10 cellular contexts compared by ENCODE assay signal in the genomic region with DNA sequence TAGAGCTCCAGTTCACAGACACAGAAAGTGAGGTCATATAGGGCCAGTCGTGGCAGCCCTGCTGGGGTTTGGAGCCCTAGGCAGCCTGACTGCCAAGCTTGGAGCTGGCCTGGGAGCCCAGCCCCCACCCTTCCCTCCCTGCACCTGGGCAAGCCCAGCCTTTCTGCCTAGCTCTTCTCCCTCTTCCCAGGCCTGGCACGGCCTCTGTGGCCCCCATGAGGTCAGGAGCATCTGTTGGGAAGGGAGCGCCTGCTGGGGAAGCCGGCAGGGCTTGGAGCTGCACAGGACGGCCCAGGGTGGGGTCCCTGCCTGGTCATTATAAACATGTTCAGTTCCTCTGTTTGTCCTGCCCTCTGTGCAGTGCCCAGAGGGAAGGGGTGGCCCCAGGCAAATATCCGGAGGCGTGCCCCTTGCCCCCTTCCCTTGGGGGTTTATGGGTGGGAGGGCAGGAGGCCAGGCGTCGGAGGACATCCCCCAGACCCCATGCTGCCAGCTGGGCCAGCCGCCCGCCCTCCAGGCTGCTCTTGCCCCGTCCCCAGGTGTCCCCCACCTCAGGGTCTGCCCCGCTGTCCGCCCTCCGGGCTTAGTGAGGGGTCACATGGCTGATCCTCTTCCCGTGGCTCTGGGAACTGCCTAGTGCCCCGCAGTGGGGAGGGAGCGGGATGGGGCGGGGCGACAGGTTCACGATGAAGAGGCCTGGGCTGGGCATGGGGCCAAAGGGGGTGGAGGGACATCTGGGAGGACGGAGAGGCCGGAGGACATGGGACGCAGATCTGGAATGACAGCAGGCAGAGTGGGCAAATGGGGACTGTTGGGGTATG. TPM values are rescaled to one million over a fixed set of nuclear protein-coding genes. Genes with fewer than 3 reads are reported as not detected.
DNase-seq lines count a peak whose midpoint lies in the region; ATAC-seq, FAIRE-seq and TF ChIP-seq lines count a peak whose summit lies in the region.
"Had no signal": no experiment of that assay in that cellular context is flagged by ENCODE, and none has a peak within 500 bp of the region (broad histone marks: within the 10 kb centered on the region; RNA-seq: fewer than 3 reads in every experiment).

No MANE protein-coding gene starts in this region.

- peak; percentile 31 for DNase-seq in WTC11 (ENCODE audit: low spot score)
- peak; percentile 57 for DNase-seq in iPS-NIHi11 (ENCODE audit: low spot score)
- peak; percentile 63 for DNase-seq in small intestine
- no peak for DNase-seq in SKM-1 treated with dmso at 0.1 percent for 144 hours (lab: John Stamatoyannopoulos, UW; ENCODE audit: unreplicated experiment)
- DNase-seq in NCI-H1048 (lab: John Stamatoyannopoulos, UW): no peak

- H3K9me3 ChIP-seq in HUES6 (ENCODE audit: control insufficient read depth, insufficient read depth, low read depth, low read length) (no peaks in the 10 kb centered on the region), small intestine (ENCODE audit: control insufficient read depth, low read depth) (no peaks in the 10 kb centered on the region)

- H3K4me3 ChIP-seq in HUES6 (ENCODE audit: low read depth, low read length) (no peak overlapping the region), small intestine (ENCODE audit: low read depth in 1 of 2, low read length in 2 of 2) (no peak overlapping the region)

- no peaks in the 10 kb centered on the region for H3K36me3 Mint-ChIP-seq in WTC11

- H3K4me1 ChIP-seq in HUES6 (ENCODE audit: control insufficient read depth, insufficient read depth, low read length) (peaks cover 33% of the 10 kb centered on the region), small intestine (ENCODE audit: control insufficient read depth in 2 of 2, insufficient read depth in 1 of 2, low read depth in 1 of 2, low read length in 1 of 2) (no peaks in the 10 kb centered on the region)

- peaks cover 10% of the 10 kb centered on the region for H3K36me3 ChIP-seq in HUES6 (ENCODE audit: control insufficient read depth, insufficient read depth, low read length)
- peaks cover 11 to 13% of the 10 kb centered on the region in 2 donors for H3K36me3 ChIP-seq in small intestine (ENCODE audit: control insufficient read depth in 2 of 2, insufficient read depth in 2 of 2, low read length in 2 of 2)

- no peaks in the 10 kb centered on the region for H3K27me3 Mint-ChIP-seq in WTC11 (ENCODE audit: low read depth)

- H3K4me3 Mint-ChIP-seq in WTC11: no peak overlapping the region
- H3K4me3 Mint-ChIP-seq: nephron had no signal

- H3K27ac ChIP-seq in HUES6 (ENCODE audit: low read depth, low read length): 0 out of 2 replicates have a peak overlapping the region, but pooled peaks have one; percentile 18
- H3K27ac ChIP-seq in small intestine (ENCODE audit: low read depth in 1 of 2, low read length in 1 of 2): no peak overlapping the region

- ATAC-seq in WTC11 (peak; percentile 16), HG03432 (IDR thresholded peaks at IDR 0.05; ENCODE audit: unreplicated experiment) (no peak), GM18858 (IDR thresholded peaks at IDR 0.05; ENCODE audit: unreplicated experiment) (no peak)

- H3K4me1 Mint-ChIP-seq in WTC11: peaks cover 21% of the 10 kb centered on the region

- no peaks in the 10 kb centered on the region for H3K27me3 ChIP-seq in HUES6 (ENCODE audit: control insufficient read depth, insufficient read depth, low read length)
- no peaks in the 10 kb centered on the region for H3K27me3 ChIP-seq in small intestine (ENCODE audit: control insufficient read depth in 2 of 2, insufficient read depth in 2 of 2, low read length in 2 of 2)

- peak overlapping the region; percentile 26 for H3K9ac ChIP-seq in HUES6 (ENCODE audit: low read length)

- no peak for TF ChIP-seq CTCF in WTC11 (IDR thresholded peaks at IDR 0.05)

- POLR2A ChIA-PET in WTC11 (lab: Charles Lee): no interaction called here

- CTCF ChIA-PET in WTC11 (lab: Charles Lee): interaction anchor here (0.9 to 2.4 kb wide), 6 partner anchors 11 to 114 kb away, joined by 3 to 15 read pairs (median 5); no protein-coding TSS in a partner anchor

- H3K9me3 Mint-ChIP-seq in WTC11: no peaks in the 10 kb centered on the region
- H3K9me3 Mint-ChIP-seq: nephron had no signal

- WGBS in small intestine, 3 donors: 25 to 36% (median 31%) methylated on average over 19 to 24 of the region's 24 CpGs

- FAIRE-seq in small intestine (lab: Jason Lieb, UNC): no peak

- no peak overlapping the region; the same call in 1 of the 2 replicates for H3K27ac Mint-ChIP-seq in WTC11

TF ChIP-seq in WTC11, 78 proteins besides CTCF, POLR2A, EP300 and RAD21:
- TF ChIP-seq ATF1 (CRISPR knock-in tag; IDR thresholded peaks at IDR 0.05): no peak
- TF ChIP-seq HMGA2 (CRISPR knock-in tag; IDR thresholded peaks at IDR 0.05): no peak
- no peak for TF ChIP-seq SP1 (CRISPR knock-in tag; conservative IDR thresholded peaks at IDR 0.05)
- no peak for TF ChIP-seq ETV6 (CRISPR knock-in tag; IDR thresholded peaks at IDR 0.05)
- no peak for TF ChIP-seq TCF7 (CRISPR knock-in tag; IDR thresholded peaks at IDR 0.05; ENCODE audit: low read depth)
- TF ChIP-seq GRHL2 (CRISPR knock-in tag; IDR thresholded peaks at IDR 0.05; ENCODE audit: insufficient replicate concordance, severe bottlenecking): no peak
- TF ChIP-seq, protein P1, sequence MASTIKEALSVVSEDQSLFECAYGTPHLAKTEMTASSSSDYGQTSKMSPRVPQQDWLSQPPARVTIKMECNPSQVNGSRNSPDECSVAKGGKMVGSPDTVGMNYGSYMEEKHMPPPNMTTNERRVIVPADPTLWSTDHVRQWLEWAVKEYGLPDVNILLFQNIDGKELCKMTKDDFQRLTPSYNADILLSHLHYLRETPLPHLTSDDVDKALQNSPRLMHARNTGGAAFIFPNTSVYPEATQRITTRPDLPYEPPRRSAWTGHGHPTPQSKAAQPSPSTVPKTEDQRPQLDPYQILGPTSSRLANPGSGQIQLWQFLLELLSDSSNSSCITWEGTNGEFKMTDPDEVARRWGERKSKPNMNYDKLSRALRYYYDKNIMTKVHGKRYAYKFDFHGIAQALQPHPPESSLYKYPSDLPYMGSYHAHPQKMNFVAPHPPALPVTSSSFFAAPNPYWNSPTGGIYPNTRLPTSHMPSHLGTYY (CRISPR knock-in tag; IDR thresholded peaks at IDR 0.05): no peak
- TF ChIP-seq GTF2I (CRISPR knock-in tag; conservative IDR thresholded peaks at IDR 0.05): no peak
- TF ChIP-seq NFYB (CRISPR knock-in tag; conservative IDR thresholded peaks at IDR 0.05; ENCODE audit: low read depth): no peak
- no peak for TF ChIP-seq RELA (CRISPR knock-in tag; IDR thresholded peaks at IDR 0.05; ENCODE audit: borderline replicate concordance)
- TF ChIP-seq MXD4 (CRISPR knock-in tag; IDR thresholded peaks at IDR 0.05; ENCODE audit: borderline replicate concordance): no peak
- TF ChIP-seq NFE2L1 (CRISPR knock-in tag; IDR thresholded peaks at IDR 0.05): no peak
- TF ChIP-seq CBFB (CRISPR knock-in tag; IDR thresholded peaks at IDR 0.05; ENCODE audit: low read depth): no peak
- no peak for TF ChIP-seq ZNF219 (CRISPR knock-in tag; IDR thresholded peaks at IDR 0.05; ENCODE audit: borderline replicate concordance)
- TF ChIP-seq, protein P2, sequence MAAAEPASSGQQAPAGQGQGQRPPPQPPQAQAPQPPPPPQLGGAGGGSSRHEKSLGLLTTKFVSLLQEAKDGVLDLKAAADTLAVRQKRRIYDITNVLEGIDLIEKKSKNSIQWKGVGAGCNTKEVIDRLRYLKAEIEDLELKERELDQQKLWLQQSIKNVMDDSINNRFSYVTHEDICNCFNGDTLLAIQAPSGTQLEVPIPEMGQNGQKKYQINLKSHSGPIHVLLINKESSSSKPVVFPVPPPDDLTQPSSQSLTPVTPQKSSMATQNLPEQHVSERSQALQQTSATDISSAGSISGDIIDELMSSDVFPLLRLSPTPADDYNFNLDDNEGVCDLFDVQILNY (CRISPR knock-in tag; IDR thresholded peaks at IDR 0.05): no peak
- no peak for TF ChIP-seq ZBTB21 (CRISPR knock-in tag; IDR thresholded peaks at IDR 0.05; ENCODE audit: borderline replicate concordance)
- no peak for TF ChIP-seq EMX1 (CRISPR knock-in tag; IDR thresholded peaks at IDR 0.05)

RNA-seq across cellular contexts. Expression of gene NCCRP1, which starts 30.0 kb away (rescaled TPM):
- total RNA-seq in WTC11 (2021): 2.0 to 2.5 TPM (median 2.2 TPM) in 3 replicates
- polyA plus RNA-seq in small intestine: under 1 TPM in 2 of 3 donors, not detected in 1; 0.13 to 0.45 TPM
- total RNA-seq: fibroblast of lung had no signal
- polyA plus RNA-seq: fibroblast of lung had no signal

RNA-seq across cellular contexts. Expression of gene SYCN, which starts 37.3 kb away (rescaled TPM):
- total RNA-seq in WTC11 (2021): 0.37 to 1.1 TPM (median 0.77 TPM) in 3 replicates
- 1 to 10 TPM in 1 of 3 donors, not detected in 2; 2.7 TPM for polyA plus RNA-seq in small intestine
- total RNA-seq: fibroblast of lung had no signal
- polyA plus RNA-seq: fibroblast of lung had no signal

RNA-seq across cellular contexts. Expression of gene PAK4, which starts 41.2 kb away (rescaled TPM):
- 69.8 to 77.7 TPM (median 73.9 TPM) in 3 replicates for total RNA-seq in WTC11 (2021)
- 10 to 100 TPM; 34.6 to 59.7 (median 48.8) TPM for polyA plus RNA-seq in small intestine

Comparison
In these comparisons a context has a peak if more than half of its experiments do, and no peak if none do; other contexts are left out.
1. DNase-seq: peak in WTC11 (single experiment), iPS-NIHi11 (single experiment) and small intestine (single experiment); none in SKM-1 treated with dmso at 0.1 percent for 144 hours (single experiment) and NCI-H1048 (single experiment).